Comparison of ENCODE assay signal across 8 cellular contexts in the genomic region with DNA sequence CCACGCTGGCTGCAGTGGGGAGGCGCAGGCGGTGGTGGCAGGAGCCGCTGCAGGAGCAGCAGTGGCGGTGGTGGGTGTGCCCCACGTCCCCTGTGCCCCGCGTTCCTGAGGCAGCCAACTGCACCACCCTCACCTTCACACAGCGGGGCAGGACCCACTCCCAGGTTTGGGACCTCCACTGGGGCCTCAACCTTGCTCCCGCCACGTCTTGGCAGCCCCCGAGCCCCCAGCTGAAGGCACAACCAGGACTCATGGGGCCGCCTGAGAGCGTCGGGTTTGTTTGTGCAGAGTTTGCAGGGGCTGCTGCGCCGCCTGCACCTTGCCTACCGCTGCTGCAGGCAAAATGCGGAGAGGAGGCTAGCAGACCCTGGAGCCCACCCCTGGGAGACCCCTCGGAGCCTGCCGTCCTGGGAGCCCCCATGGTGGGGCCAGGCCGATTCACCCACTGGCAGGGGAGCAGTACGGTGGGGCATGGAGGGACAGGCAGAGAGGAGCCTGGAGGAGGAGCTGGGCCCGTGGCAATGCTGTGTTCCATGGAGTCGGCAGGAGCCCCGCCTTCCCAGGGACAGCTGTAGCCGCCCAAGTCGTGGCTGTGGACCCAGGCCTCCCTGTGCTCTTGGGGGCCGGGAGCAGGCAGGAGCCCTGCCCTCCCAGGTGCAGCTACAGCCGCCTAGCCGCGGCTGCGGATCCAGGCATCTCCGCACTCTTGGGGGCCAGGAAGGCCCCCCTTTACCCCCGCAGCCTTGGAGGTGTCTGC. TPM values are rescaled to one million over a fixed set of nuclear protein-coding genes. Genes with fewer than 3 reads are reported as not detected.
DNase-seq lines count a peak whose midpoint lies in the region; ATAC-seq and TF ChIP-seq lines count a peak whose summit lies in the region.

No MANE protein-coding gene starts in this region.

- TF ChIP-seq CTCF in RWPE2 (IDR thresholded peaks at IDR 0.05; ENCODE audit: poor library complexity, severe bottlenecking), result no peak
- TF ChIP-seq CTCF in esophagus muscularis mucosa (IDR thresholded peaks at IDR 0.05), result no peak
- no peak for TF ChIP-seq CTCF in neutrophil (IDR thresholded peaks at IDR 0.05)

- DNase-seq in RWPE2 (ENCODE audit: low spot score) (no peak), esophagus muscularis mucosa (ENCODE audit: extremely low spot score) (no peak), HUDEP-2 (lab: John Stamatoyannopoulos, UW; ENCODE audit: unreplicated experiment in 76 of 76) (no peak), posterior vena cava (ENCODE audit: low spot score) (no peak), NCI-H2196 treated with DMSO at 0.1 percent for 48 hours (lab: John Stamatoyannopoulos, UW; ENCODE audit: unreplicated experiment) (no peak)

- WGBS in esophagus muscularis mucosa, result 35% methylated on average over 19 of the region's 35 CpGs

- H3K9me3 ChIP-seq in RWPE2 (ENCODE audit: severe bottlenecking), result no peaks in the 10 kb centered on the region
- no peaks in the 10 kb centered on the region for H3K9me3 ChIP-seq in esophagus muscularis mucosa
- H3K9me3 ChIP-seq in neutrophil, result no peaks in the 10 kb centered on the region

- H3K36me3 ChIP-seq in RWPE2 (ENCODE audit: low read depth), result no peaks in the 10 kb centered on the region
- H3K36me3 ChIP-seq in esophagus muscularis mucosa, result no peaks in the 10 kb centered on the region
- no peaks in the 10 kb centered on the region for H3K36me3 ChIP-seq in neutrophil

- H3K4me1 ChIP-seq in RWPE2 (ENCODE audit: insufficient read depth, poor library complexity, severe bottlenecking) (no peaks in the 10 kb centered on the region), esophagus muscularis mucosa (peaks cover 0 to 20% (median 14%) of the 10 kb centered on the region in 4 donors), neutrophil (ENCODE audit: control insufficient read depth in 1 of 2, insufficient read depth in 1 of 2, low read depth in 1 of 2, low read length in 1 of 2) (peaks cover 13% of the 10 kb centered on the region in 2 experiments)

- no peak overlapping the region for H3K27ac ChIP-seq in RWPE2 (ENCODE audit: poor library complexity, severe bottlenecking)
- no peak overlapping the region for H3K27ac ChIP-seq in esophagus muscularis mucosa (replicated peaks in 1 of 4)
- H3K27ac ChIP-seq in neutrophil, result no peak overlapping the region

- H3K4me3 ChIP-seq in RWPE2 (ENCODE audit: severe bottlenecking) (no peak overlapping the region), esophagus muscularis mucosa (peak overlapping the region; percentile 47 to 55 (median 48)), neutrophil (ENCODE audit: low read depth in 1 of 2, low read length in 1 of 2) (peak overlapping the region; percentile 5 to 26)

- TF ChIP-seq EP300 in esophagus muscularis mucosa (IDR thresholded peaks at IDR 0.05), result no peak

- H3K27me3 ChIP-seq in RWPE2 (ENCODE audit: insufficient read depth, poor library complexity, severe bottlenecking) (no peaks in the 10 kb centered on the region), esophagus muscularis mucosa (peaks cover 0 to 13% (median 0%) of the 10 kb centered on the region in 4 donors), neutrophil (peaks cover 49% of the 10 kb centered on the region)

- TF ChIP-seq POLR2A in esophagus muscularis mucosa (IDR thresholded peaks at IDR 0.05; ENCODE audit: low read depth), result no peak

- intact Hi-C loops in esophagus muscularis mucosa (cut with DNase I), result loop anchor here (5.0 to 10.0 kb wide), 2 partner anchors 186 to 544 kb away; no protein-coding TSS in a partner anchor
- intact Hi-C loops in posterior vena cava (cut with DNase I), result no loop called here

- peak; percentile 51 for ATAC-seq in GM18511 (IDR thresholded peaks at IDR 0.05; ENCODE audit: unreplicated experiment)
- ATAC-seq in RWPE2 (ENCODE audit: low read depth), result peak; percentile 43; the same call in 2 of the 3 replicates
- no peak for ATAC-seq in GM21515 (IDR thresholded peaks at IDR 0.05; ENCODE audit: unreplicated experiment)

RNA-seq across cellular contexts. Expression of a gene that starts 14.7 kb away (rescaled TPM):
- total RNA-seq in esophagus muscularis mucosa (1 to 10 TPM in 1 of 4 donors, under 1 TPM in 3; 0.75 to 4.6 (median 0.89) TPM), posterior vena cava (10 to 100 TPM in 1 of 2 donors, 1 to 10 TPM in 1; 3.2 to 12.1 TPM)
